Comparison of ENCODE assay signal across 12 cellular contexts in genomic region chr2:112579280-112579679, GRCh38. TPM values are rescaled to one million over a fixed set of nuclear protein-coding genes. Genes with fewer than 3 reads are reported as not detected.
DNase-seq lines count a peak whose midpoint lies in the region; ATAC-seq and TF ChIP-seq lines count a peak whose summit lies in the region.
"Had no signal": no experiment of that assay in that cellular context is flagged by ENCODE, and none has a peak within 500 bp of the region (broad histone marks: within the 10 kb centered on the region; RNA-seq: fewer than 3 reads in every experiment).

No MANE protein-coding gene starts in this region.

- no peak overlapping the region for H3K4me3 ChIP-seq in WI38 (ENCODE audit: low read depth, low read length)
- H3K4me3 ChIP-seq: thyroid gland had no signal

- H3K56ac ChIP-seq in H9 (ENCODE audit: insufficient read length, low read depth, low read length), result no peak overlapping the region

- no peak overlapping the region for H2AK5ac ChIP-seq in H9 (ENCODE audit: insufficient read length, low read length)

- H4K8ac ChIP-seq in H9 (replicated peaks; ENCODE audit: insufficient read length, low read depth, low read length), result no peak overlapping the region

- no peak overlapping the region for H2BK5ac ChIP-seq in H9 (ENCODE audit: insufficient read length, low read length)

- H3K27ac ChIP-seq in foreskin keratinocyte (no peak overlapping the region), H9 (ENCODE audit: insufficient read length, low read depth, low read length) (no peak overlapping the region)
- H3K27ac ChIP-seq: thyroid gland had no signal

- no peak overlapping the region for H2AFZ ChIP-seq in H9 (ENCODE audit: low read length)

- ATAC-seq in foreskin keratinocyte, result peak; percentile 23
- no peak for ATAC-seq in HG03439 (IDR thresholded peaks at IDR 0.05; ENCODE audit: unreplicated experiment)
- ATAC-seq: activated T-cell treated with anti-CD3 and anti-CD28 coated beads, Interleukin-2, amount 50 U/mL, for 4 hours; natural killer cell treated with Interleukin-12 subunit alpha and Interleukin-12 subunit beta and Interleukin-15 and Interleukin-18, amount 100 ng/mL, for 72 hours had no signal

- H3K27me3 ChIP-seq in foreskin keratinocyte, result no peaks in the 10 kb centered on the region
- no peaks in the 10 kb centered on the region for H3K27me3 ChIP-seq in H9 (ENCODE audit: insufficient read depth, low read length)
- H3K27me3 ChIP-seq: thyroid gland had no signal

- H4K5ac ChIP-seq in H9 (ENCODE audit: insufficient read length, low read depth, low read length), result no peak overlapping the region

- no peaks in the 10 kb centered on the region for H3K4me1 ChIP-seq in foreskin keratinocyte
- H3K4me1 ChIP-seq in H9 (ENCODE audit: insufficient read depth, low read length), result no peaks in the 10 kb centered on the region

- TF ChIP-seq CTCF in WI38 (IDR thresholded peaks at IDR 0.05; ENCODE audit: low read depth, low read length) (0 out of 2 replicates have a peak, but pooled peaks have one; percentile 3), foreskin keratinocyte (conservative IDR thresholded peaks at IDR 0.05) (peak; percentile 39), GM10266 (IDR thresholded peaks at IDR 0.05; ENCODE audit: control insufficient read depth, insufficient read depth, low read depth, missing control alignments) (no peak), H9 (conservative IDR thresholded peaks at IDR 0.05) (no peak)

- H3K79me1 ChIP-seq in H9 (ENCODE audit: insufficient read depth, low read depth, low read length, poor library complexity, severe bottlenecking), result peaks cover 2% of the 10 kb centered on the region

- no peak overlapping the region for H3K14ac ChIP-seq in H9 (ENCODE audit: insufficient read depth, low read length)

- no peak overlapping the region for H2BK15ac ChIP-seq in H9 (ENCODE audit: low read depth, low read length)

- no peak overlapping the region for H4K91ac ChIP-seq in H9 (ENCODE audit: insufficient read length, low read depth, low read length)

- no peak overlapping the region for H3K27ac Mint-ChIP-seq in H9
- H3K27ac Mint-ChIP-seq: natural killer cell treated with Interleukin-12 subunit alpha and Interleukin-12 subunit beta and Interleukin-15 and Interleukin-18, amount 100 ng/mL, for 72 hours had no signal

- H3K9me3 ChIP-seq in H9 (ENCODE audit: control insufficient read depth, low read depth, low read length), result no peaks in the 10 kb centered on the region
- H3K9me3 ChIP-seq: thyroid gland had no signal

- H3K18ac ChIP-seq in H9 (ENCODE audit: insufficient read length, low read depth, low read length), result no peak overlapping the region

- no peak overlapping the region for H3K4me2 ChIP-seq in H9 (ENCODE audit: insufficient read depth, insufficient read length, low read length)

- H3K27me3 Mint-ChIP-seq in H9 (ENCODE audit: low read depth), result no peaks in the 10 kb centered on the region
- H3K27me3 Mint-ChIP-seq: natural killer cell treated with Interleukin-12 subunit alpha and Interleukin-12 subunit beta and Interleukin-15 and Interleukin-18, amount 100 ng/mL, for 72 hours had no signal

- no peak overlapping the region for H2BK12ac ChIP-seq in H9 (ENCODE audit: insufficient read length, low read depth, low read length)

- peaks cover 11 to 28% (median 22%) of the 10 kb centered on the region in 3 experiments; a peak in 6 of 7 replicates for H3K36me3 Mint-ChIP-seq in H9 (ENCODE audit: insufficient read depth in 1 of 3, low read depth in 3 of 3)

- H3K9ac ChIP-seq in H9 (ENCODE audit: extremely low read depth, insufficient read length, low read length), result no peak overlapping the region

- H4K20me1 ChIP-seq in H9 (ENCODE audit: control insufficient read depth, insufficient read depth, insufficient read length), result no peaks in the 10 kb centered on the region

- peaks cover 8 to 9% of the 10 kb centered on the region in 2 experiments for H3K4me1 Mint-ChIP-seq in H9

- H3K79me2 ChIP-seq in H9 (ENCODE audit: insufficient read depth, low read length), result no peaks in the 10 kb centered on the region

- H2BK120ac ChIP-seq in H9 (ENCODE audit: low read depth, low read length, poor library complexity, severe bottlenecking), result no peak overlapping the region

- no peak overlapping the region for H3K4ac ChIP-seq in H9 (ENCODE audit: low read depth, low read length)

- H3K9me3 Mint-ChIP-seq in H9, result no peaks in the 10 kb centered on the region
- H3K9me3 Mint-ChIP-seq: activated T-cell treated with anti-CD3 and anti-CD28 coated beads, Interleukin-2, amount 50 U/mL, for 4 hours; natural killer cell treated with Interleukin-12 subunit alpha and Interleukin-12 subunit beta and Interleukin-15 and Interleukin-18, amount 100 ng/mL, for 72 hours had no signal

- H3T11ph ChIP-seq in H9 (ENCODE audit: low read length), result no peak overlapping the region

- no peak overlapping the region for H2BK20ac ChIP-seq in H9 (ENCODE audit: low read depth, low read length, poor library complexity, severe bottlenecking)

- no peak overlapping the region for H3K23ac ChIP-seq in H9 (ENCODE audit: insufficient read length, low read depth, low read length)

- DNase-seq in AG08395 (ENCODE audit: low spot score) (peak; percentile 36), LHCN-M2 (ENCODE audit: low read depth) (peak; percentile 81), foreskin keratinocyte (peak; percentile 37 to 75), GM10266 (ENCODE audit: extremely low spot score) (no peak), activated gamma-delta T cell (lab: John Stamatoyannopoulos, UW) (no peak), H9 (no peak)
- DNase-seq: activated T-cell treated with anti-CD3 and anti-CD28 coated beads, Interleukin-2, amount 50 U/mL, for 4 hours; stimulated activated CD4-positive, alpha-beta T cell treated with anti-CD3 and anti-CD28 coated beads, Interleukin-2, amount 100 ng/mL, for 48 hours; thyroid gland had no signal

- no peak overlapping the region for H3K4me3 Mint-ChIP-seq in H9
- H3K4me3 Mint-ChIP-seq: activated T-cell treated with anti-CD3 and anti-CD28 coated beads, Interleukin-2, amount 50 U/mL, for 4 hours; natural killer cell treated with Interleukin-12 subunit alpha and Interleukin-12 subunit beta and Interleukin-15 and Interleukin-18, amount 100 ng/mL, for 72 hours had no signal

- peaks cover 8% of the 10 kb centered on the region for H3K23me2 ChIP-seq in H9 (ENCODE audit: insufficient read length, low read depth, low read length, poor library complexity, severe bottlenecking)

RNA-seq across cellular contexts. Expression of gene CHCHD5, which starts 5.1 kb away (rescaled TPM):
- total RNA-seq in LHCN-M2 (2014; rRNA removed) (22.4 and 32.6 TPM in 2 replicates), foreskin keratinocyte (26.9 and 30.4 TPM in 2 replicates), H9 (2021) (30.6 and 32.3 TPM in 2 replicates)
- 94.1 TPM for polyA plus RNA-seq in LHCN-M2 (2012)
- polyA plus RNA-seq in foreskin keratinocyte, result 47.5 and 49.9 TPM in 2 replicates

RNA-seq across cellular contexts. Expression of gene POLR1B, which starts 37.0 kb away (rescaled TPM):
- total RNA-seq in LHCN-M2 (2014; rRNA removed) (14.6 and 14.8 TPM in 2 replicates), foreskin keratinocyte (26.1 and 32.4 TPM in 2 replicates), H9 (2021) (72.0 and 83.6 TPM in 2 replicates)
- 5.6 TPM for polyA plus RNA-seq in LHCN-M2 (2012)
- polyA plus RNA-seq in foreskin keratinocyte, result 8.0 and 12.0 TPM in 2 replicates

Comparison
In these comparisons a context has a peak if more than half of its experiments do, and no peak if none do; other contexts are left out.
1. DNase-seq: peak in AG08395 (single experiment), LHCN-M2 (single experiment) and foreskin keratinocyte (2 of 2); none in GM10266 (single experiment), activated gamma-delta T cell (single experiment) and H9 (single experiment).
2. CTCF ChIP-seq: peak in WI38 (single experiment) and foreskin keratinocyte (single experiment); none in GM10266 (single experiment) and H9 (single experiment).